In genomic region chr3:187750513-187751123, GRCh38 we compare ENCODE assay signal across 9 cellular contexts. TPM values are rescaled to one million over a fixed set of nuclear protein-coding genes. Genes with fewer than 3 reads are reported as not detected.
A peak's percentile ranks its signal among the peaks of the same experiment; 100 is the strongest.
DNase-seq lines count a peak whose midpoint lies in the region; ATAC-seq and TF ChIP-seq lines count a peak whose summit lies in the region.
"Had no signal": no experiment of that assay in that cellular context is flagged by ENCODE, and none has a peak within 500 bp of the region (broad histone marks: within the 10 kb centered on the region; RNA-seq: fewer than 3 reads in every experiment).

No MANE protein-coding gene starts in this region.

- H3K36me3 ChIP-seq in Peyer's patch = no peaks in the 10 kb centered on the region
- H3K36me3 ChIP-seq in parathyroid adenoma (ENCODE audit: control insufficient read depth, insufficient read depth, low read length) = no peaks in the 10 kb centered on the region
- no peaks in the 10 kb centered on the region for H3K36me3 ChIP-seq in effector memory CD4-positive, alpha-beta T cell (ENCODE audit: control insufficient read depth, insufficient read depth, low read length)

- H3K79me2 ChIP-seq in parathyroid adenoma = no peaks in the 10 kb centered on the region

- H3K4me3 ChIP-seq in GM12865 (ENCODE audit: low read depth, low read length) (no peak overlapping the region), Peyer's patch (peak overlapping the region in 3 of 4 donors; percentile 18 to 46 (median 44)), fibroblast of villous mesenchyme (ENCODE audit: low read depth, low read length) (peak overlapping the region; percentile 33), parathyroid adenoma (ENCODE audit: low read depth, low read length) (peak overlapping the region; percentile 54)
- no peak overlapping the region for H3K4me3 ChIP-seq in effector memory CD4-positive, alpha-beta T cell (ENCODE audit: insufficient read depth, low read depth, low read length, poor library complexity, severe bottlenecking)

- peak overlapping the region; percentile 60 for H2AFZ ChIP-seq in parathyroid adenoma

- H3K27ac ChIP-seq in Peyer's patch = peak overlapping the region; percentile 3 to 84 (median 58)
- peak overlapping the region; percentile 87 for H3K27ac ChIP-seq in parathyroid adenoma
- no peak overlapping the region for H3K27ac ChIP-seq in effector memory CD4-positive, alpha-beta T cell (ENCODE audit: insufficient read depth, low read length, poor library complexity, severe bottlenecking)

- H3K9ac ChIP-seq in parathyroid adenoma = no peak overlapping the region

- peak overlapping the region; percentile 74 for H3K4me2 ChIP-seq in parathyroid adenoma (ENCODE audit: low read length)

- ATAC-seq in GM18873 (IDR thresholded peaks at IDR 0.05; ENCODE audit: low FRiP score, unreplicated experiment) (no peak), GM18517 (IDR thresholded peaks at IDR 0.05; ENCODE audit: unreplicated experiment) (no peak)

- no peaks in the 10 kb centered on the region for H3K27me3 ChIP-seq in Peyer's patch
- no peaks in the 10 kb centered on the region for H3K27me3 ChIP-seq in parathyroid adenoma (ENCODE audit: control insufficient read depth, insufficient read depth, low read length)
- H3K27me3 ChIP-seq in effector memory CD4-positive, alpha-beta T cell (replicated peaks; ENCODE audit: control insufficient read depth, insufficient read depth, low read length, poor library complexity, severe bottlenecking) = no peaks in the 10 kb centered on the region

- H3K4me1 ChIP-seq in Peyer's patch (peaks cover 0 to 17% (median 0%) of the 10 kb centered on the region in 4 donors), parathyroid adenoma (peaks cover 21% of the 10 kb centered on the region)
- H3K4me1 ChIP-seq in effector memory CD4-positive, alpha-beta T cell (ENCODE audit: control insufficient read depth, insufficient read depth, low read length, poor library complexity, severe bottlenecking) = peaks cover 10% of the 10 kb centered on the region

- peak in 1 of 2 donors; percentile 40 for TF ChIP-seq POLR2A in Peyer's patch (IDR thresholded peaks at IDR 0.05)

- TF ChIP-seq CTCF in GM12865 (IDR thresholded peaks at IDR 0.05; ENCODE audit: insufficient read depth, low read depth, low read length, missing control alignments) (no peak), Peyer's patch (IDR thresholded peaks at IDR 0.05) (peak in 1 of 6 experiments; percentile 4), fibroblast of villous mesenchyme (IDR thresholded peaks at IDR 0.05; ENCODE audit: insufficient read depth, low read depth, low read length) (no peak), parathyroid adenoma (IDR thresholded peaks at IDR 0.05) (no peak)

- no peaks in the 10 kb centered on the region for H3K9me3 ChIP-seq in Peyer's patch
- H3K9me3 ChIP-seq in parathyroid adenoma (ENCODE audit: control insufficient read depth, low read length) = no peaks in the 10 kb centered on the region
- no peaks in the 10 kb centered on the region for H3K9me3 ChIP-seq in effector memory CD4-positive, alpha-beta T cell (ENCODE audit: control insufficient read depth, low read length)

- DNase-seq in GM12865 (ENCODE audit: low read depth) (peak; percentile 30), Peyer's patch (no peak), fibroblast of villous mesenchyme (ENCODE audit: low read depth) (peak; percentile 71), GM03348 (ENCODE audit: low spot score) (no peak)
- DNase-seq in effector memory CD4-positive, alpha-beta T cell = no peak
- DNase-seq: activated CD4-positive, alpha-beta T cell treated with anti-CD3 and anti-CD28 coated beads for 1 hour had no signal

RNA-seq across cellular contexts. Expression of gene BCL6, which starts 5.3 kb away (rescaled TPM):
- total RNA-seq in Peyer's patch (10 to 100 TPM in 3 of 4 donors, 1 to 10 TPM in 1; 7.4 to 79.2 (median 25.7) TPM), fibroblast of villous mesenchyme (17.4 and 26.8 TPM in 2 replicates)

RNA-seq across cellular contexts. Expression of gene RTP2, which starts 48.3 kb away (rescaled TPM):
- total RNA-seq in Peyer's patch = not detected
- total RNA-seq in fibroblast of villous mesenchyme = not detected in 2 replicates

Comparison
In these comparisons a context has a peak if more than half of its experiments do, and no peak if none do; other contexts are left out.
1. DNase-seq: peak in GM12865 (single experiment) and fibroblast of villous mesenchyme (single experiment); none in Peyer's patch (0 of 3), effector memory CD4-positive, alpha-beta T cell (0 of 3) and GM03348 (single experiment).
2. H3K4me3 ChIP-seq: peak in Peyer's patch (3 of 4), fibroblast of villous mesenchyme (single experiment) and parathyroid adenoma (single experiment); none in GM12865 (single experiment) and effector memory CD4-positive, alpha-beta T cell (single experiment).